15 cellular contexts compared by ENCODE assay signal in genomic region chr10:85280014-85280413, GRCh38.
A peak's percentile ranks its signal among the peaks of the same experiment; 100 is the strongest.
DNase-seq lines count a peak whose midpoint lies in the region; ATAC-seq and TF ChIP-seq lines count a peak whose summit lies in the region.
"Had no signal": no experiment of that assay in that cellular context is flagged by ENCODE, and none has a peak within 500 bp of the region (broad histone marks: within the 10 kb centered on the region; RNA-seq: fewer than 3 reads in every experiment).

No MANE protein-coding gene starts in this region.

- H3K9me3 ChIP-seq in WERI-Rb-1 (ENCODE audit: severe bottlenecking) (peaks cover 12% of the 10 kb centered on the region), right lobe of liver (no peaks in the 10 kb centered on the region)
- H3K9me3 ChIP-seq: SJCRH30 had no signal

- H3K27ac ChIP-seq in WERI-Rb-1 (peak overlapping the region; percentile 36), right lobe of liver (no peak overlapping the region)
- H3K27ac ChIP-seq: SJCRH30 had no signal

- H3K36me3 ChIP-seq in WERI-Rb-1 (no peaks in the 10 kb centered on the region), right lobe of liver (no peaks in the 10 kb centered on the region)
- H3K36me3 ChIP-seq: SJCRH30 had no signal

- ATAC-seq in right lobe of liver (peak; percentile 61 to 91 (median 82)), GM18505 (IDR thresholded peaks at IDR 0.05; ENCODE audit: unreplicated experiment) (no peak)

- H3K4me3 ChIP-seq in WERI-Rb-1 (ENCODE audit: low read depth, low read length) (no peak overlapping the region), right lobe of liver (no peak overlapping the region)
- H3K4me3 ChIP-seq: SJCRH30 had no signal

- TF ChIP-seq CTCF in WERI-Rb-1 (IDR thresholded peaks at IDR 0.05; ENCODE audit: low read depth, low read length) (no peak), right lobe of liver (IDR thresholded peaks at IDR 0.05) (no peak)

- in situ Hi-C loops in G401 (cut with HindIII; ENCODE audit: low sequenced_read_pairs): no loop called here

- peak; percentile 37 for DNase-seq in DMS153 treated with DMSO at 0.1 percent for 48 hours (lab: John Stamatoyannopoulos, UW; ENCODE audit: unreplicated experiment)
- peak; percentile 8 for DNase-seq in NCI-H146 treated with DMSO at 0.1 percent for 48 hours (lab: John Stamatoyannopoulos, UW; ENCODE audit: unreplicated experiment)
- no peak for DNase-seq in WERI-Rb-1
- peak; percentile 45 to 73 (median 62) for DNase-seq in right lobe of liver
- no peak for DNase-seq in middle frontal gyrus (ENCODE audit: extremely low spot score, low spot score)
- no peak for DNase-seq in nucleus accumbens (lab: John Stamatoyannopoulos, UW)
- DNase-seq in G401 (ENCODE audit: low spot score): no peak
- DNase-seq: activated CD4-positive, alpha-beta T cell treated with anti-CD3 and anti-CD28 coated beads, Interleukin-2, amount 10 ng/mL, durations not matched to agents 24 days and 14 days; activated naive CD4-positive, alpha-beta T cell treated with anti-CD3 and anti-CD28 coated beads, Interleukin-2, amount 10 ng/mL, durations not matched to agents 7 days and 5 days; DND-41; immature natural killer cell; MV-4-11; SJCRH30; stimulated activated CD4-positive, alpha-beta T cell treated with anti-CD3 and anti-CD28 coated beads, Interleukin-2, amount 100 ng/mL, for 48 hours had no signal

- WGBS in right lobe of liver (ENCODE audit: insufficient coverage, low coverage, low lambda C conversion rate, missing lambda C conversion rate): 17% methylated on average over 1 of the region's 4 CpGs

- H3K27me3 ChIP-seq in WERI-Rb-1 (ENCODE audit: insufficient read depth, low read depth, severe bottlenecking) (no peaks in the 10 kb centered on the region), right lobe of liver (no peaks in the 10 kb centered on the region)
- H3K27me3 ChIP-seq: SJCRH30 had no signal

- intact Hi-C loops in right lobe of liver (cut with DNase I): no loop called here

- TF ChIP-seq POLR2A in right lobe of liver (IDR thresholded peaks at IDR 0.05) (no peak), GM18505 (IDR thresholded peaks at IDR 0.05; ENCODE audit: borderline replicate concordance, extremely low read depth, insufficient read depth, insufficient read length) (no peak)

- H3K4me1 ChIP-seq in right lobe of liver: peaks cover 0 to 11% (median 4%) of the 10 kb centered on the region in 4 donors
- H3K4me1 ChIP-seq: SJCRH30 had no signal

Comparison
In these comparisons a context has a peak if more than half of its experiments do, and no peak if none do; other contexts are left out.
1. DNase-seq: peak in DMS153 treated with DMSO at 0.1 percent for 48 hours (single experiment), NCI-H146 treated with DMSO at 0.1 percent for 48 hours (single experiment) and right lobe of liver (3 of 3); none in WERI-Rb-1 (single experiment), middle frontal gyrus (single experiment), nucleus accumbens (0 of 56) and G401 (single experiment).